Comparison of ENCODE assay signal across 13 cellular contexts in the genomic region with DNA sequence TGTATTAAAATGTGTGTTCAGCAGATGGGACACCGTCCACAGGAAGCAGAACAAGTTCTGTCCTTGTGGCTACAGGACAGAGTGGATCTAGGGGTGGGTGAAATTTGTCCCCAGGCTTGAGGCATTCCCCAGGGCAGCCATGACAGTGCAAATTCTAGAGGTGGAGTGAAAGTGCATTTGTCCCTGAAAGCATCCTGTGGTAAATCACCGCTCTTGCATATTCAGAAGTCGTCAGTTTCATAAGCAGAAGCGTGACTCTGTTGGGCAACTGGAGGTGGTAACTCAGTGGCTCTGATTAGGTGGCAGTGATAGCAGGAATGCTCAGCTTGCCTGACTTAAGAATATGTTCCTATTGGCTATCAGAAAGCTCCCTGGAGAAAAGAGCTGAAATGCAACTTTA.
A peak's percentile ranks its signal among the peaks of the same experiment; 100 is the strongest.
DNase-seq lines count a peak whose midpoint lies in the region; ATAC-seq and TF ChIP-seq lines count a peak whose summit lies in the region.
"Had no signal": no experiment of that assay in that cellular context is flagged by ENCODE, and none has a peak within 500 bp of the region (broad histone marks: within the 10 kb centered on the region; RNA-seq: fewer than 3 reads in every experiment).

No MANE protein-coding gene starts in this region.

- no peaks in the 10 kb centered on the region for H3K36me3 ChIP-seq in body of pancreas (replicated peaks in 1 of 2; ENCODE audit: insufficient read depth in 1 of 2, low read depth in 2 of 2)

- no peaks in the 10 kb centered on the region for H3K27me3 ChIP-seq in body of pancreas

- no peaks in the 10 kb centered on the region for H3K4me1 ChIP-seq in body of pancreas

- no peak overlapping the region for H3K27ac ChIP-seq in body of pancreas

- no peak for TF ChIP-seq CTCF in body of pancreas (IDR thresholded peaks at IDR 0.05)

- TF ChIP-seq POLR2A in body of pancreas (IDR thresholded peaks at IDR 0.05): no peak

- intact Hi-C loops in body of pancreas (cut with DNase I): loop anchor here (10.0 kb wide), 1 partner anchor 257 kb away; no protein-coding TSS in a partner anchor

- ATAC-seq in HG02884 (IDR thresholded peaks at IDR 0.05; ENCODE audit: unreplicated experiment): peak; percentile 92
- ATAC-seq in body of pancreas: no peak

- peak; percentile 29 for DNase-seq in ELF-1 (ENCODE audit: low read depth, low spot score)
- DNase-seq in GM19238 (ENCODE audit: insufficient read length, low spot score): peak; percentile 10
- peak; percentile 32 for DNase-seq in NOMO-1 treated with dmso at 0.1 percent for 144 hours (lab: John Stamatoyannopoulos, UW; ENCODE audit: unreplicated experiment)
- no peak for DNase-seq in NCI-H1105 (lab: John Stamatoyannopoulos, UW)
- DNase-seq in body of pancreas: no peak
- DNase-seq in NCI-H2171 treated with DMSO at 0.1 percent for 48 hours (lab: John Stamatoyannopoulos, UW): no peak
- no peak for DNase-seq in NCI-H1105 treated with DMSO at 0.1 percent for 48 hours (lab: John Stamatoyannopoulos, UW)
- DNase-seq: activated gamma-delta T cell, HFFc6, mammary epithelial cell, NCI-H1436 treated with DMSO at 0.1 percent for 48 hours, posterior cingulate gyrus had no signal

- H3K9me3 ChIP-seq in body of pancreas: no peaks in the 10 kb centered on the region

- no peak overlapping the region for H3K4me3 ChIP-seq in body of pancreas

- 58 to 78% methylated on average over 4 of the region's 4 CpGs for WGBS in body of pancreas, 2 donors

Comparison
In these comparisons a context has a peak if more than half of its experiments do, and no peak if none do; other contexts are left out.
1. DNase-seq: peak in ELF-1 (single experiment), GM19238 (single experiment) and NOMO-1 treated with dmso at 0.1 percent for 144 hours (single experiment); none in NCI-H1105 (single experiment), body of pancreas (0 of 4), NCI-H2171 treated with DMSO at 0.1 percent for 48 hours (single experiment) and NCI-H1105 treated with DMSO at 0.1 percent for 48 hours (single experiment).